Comparison of ENCODE assay signal across 12 cellular contexts in the genomic region with DNA sequence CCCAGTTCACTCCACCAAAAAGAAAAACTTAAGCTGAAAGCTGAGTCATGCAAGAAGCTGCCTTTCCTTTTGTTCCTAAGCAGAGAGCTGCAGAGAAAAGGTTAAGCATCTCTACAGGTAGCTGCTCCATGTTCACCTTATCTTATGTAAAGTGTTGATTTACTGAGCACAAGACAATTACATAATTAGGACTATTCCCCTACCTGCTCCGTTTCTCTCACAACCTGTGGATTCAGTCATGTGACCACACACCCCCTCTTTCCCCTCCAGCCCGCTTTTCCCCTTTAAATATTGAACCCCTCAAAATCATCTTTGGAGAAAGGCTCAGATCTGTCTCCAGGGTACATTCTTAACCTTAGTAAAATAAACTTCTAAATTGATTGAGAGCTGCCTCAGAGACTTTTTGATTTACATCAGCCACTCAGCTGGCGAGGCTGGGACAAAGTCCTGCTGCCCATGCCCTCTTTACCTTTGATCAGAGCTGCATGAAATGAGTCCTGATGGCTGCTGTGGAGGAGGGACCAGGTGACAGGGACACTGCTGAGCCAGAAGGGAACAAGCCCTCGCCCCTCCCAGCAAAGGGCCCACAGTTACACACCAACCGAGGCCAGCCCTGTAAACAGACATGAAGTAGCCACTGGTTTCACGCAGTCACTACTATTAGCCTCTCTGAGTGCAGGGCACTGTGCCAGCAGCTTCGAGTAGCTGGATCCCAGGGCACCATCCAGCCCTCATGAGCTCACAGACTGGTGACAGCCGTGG. TPM values are rescaled to one million over a fixed set of nuclear protein-coding genes. Genes with fewer than 3 reads are reported as not detected.
DNase-seq lines count a peak whose midpoint lies in the region; ATAC-seq, FAIRE-seq and TF ChIP-seq lines count a peak whose summit lies in the region.
"Had no signal": no experiment of that assay in that cellular context is flagged by ENCODE, and none has a peak within 500 bp of the region (broad histone marks: within the 10 kb centered on the region; RNA-seq: fewer than 3 reads in every experiment).

No MANE protein-coding gene starts in this region.

- TF ChIP-seq CTCF in heart right ventricle (IDR thresholded peaks at IDR 0.05), result no peak
- TF ChIP-seq CTCF in HepG2 (CRISPR knock-in tag; IDR thresholded peaks at IDR 0.05), result no peak
- no peak for TF ChIP-seq CTCF in vagina (IDR thresholded peaks at IDR 0.05)

- no peaks in the 10 kb centered on the region for H3K79me2 ChIP-seq in HepG2 (ENCODE audit: insufficient read depth, low read length)

- no peak for TF ChIP-seq RAD21 in HepG2 (CRISPR knock-in tag; IDR thresholded peaks at IDR 0.05)

- no TSS peak for BruUV-seq in HepG2 (replicated peaks; lab: Mats Ljungman, UMichigan)

- no peaks in the 10 kb centered on the region for H3K4me1 ChIP-seq in heart right ventricle
- H3K4me1 ChIP-seq in NT2/D1 (ENCODE audit: insufficient read depth, insufficient read length), result peaks cover 13% of the 10 kb centered on the region
- peaks cover 14% of the 10 kb centered on the region for H3K4me1 ChIP-seq in HepG2 (ENCODE audit: insufficient read depth, low read length)
- H3K4me1 ChIP-seq in vagina, result no peaks in the 10 kb centered on the region

- H3K9ac ChIP-seq in NT2/D1 (ENCODE audit: insufficient read length, low read depth), result peak overlapping the region; percentile 27
- no peak overlapping the region for H3K9ac ChIP-seq in HepG2 (ENCODE audit: insufficient read depth, low read depth, low read length)

- in situ Hi-C loops in HepG2 (cut with HindIII; ENCODE audit: extremely low pct_ligation_motif_present, low pct_unique_long_range_greater_than_20kb), result no loop called here

- POLR2A ChIA-PET in HepG2 (lab: Yijun Ruan, JAX), result no interaction called here

- no peaks in the 10 kb centered on the region for H4K20me1 ChIP-seq in HepG2 (ENCODE audit: insufficient read depth, low read length)

- H3K36me3 ChIP-seq in heart right ventricle, result no peaks in the 10 kb centered on the region
- H3K36me3 ChIP-seq in NT2/D1 (ENCODE audit: insufficient read depth, insufficient read length, low read length), result no peaks in the 10 kb centered on the region
- no peaks in the 10 kb centered on the region for H3K36me3 ChIP-seq in HepG2 (replicated peaks in 1 of 2; ENCODE audit: control insufficient read depth in 1 of 2, insufficient read depth in 2 of 2, low read length in 2 of 2)
- no peaks in the 10 kb centered on the region for H3K36me3 ChIP-seq in vagina

- TF ChIP-seq EP300 in HepG2 (IDR thresholded peaks at IDR 0.05; ENCODE audit: low read depth in 2 of 2, low read length in 2 of 2), result no peak
- TF ChIP-seq EP300 in HepG2 (CRISPR knock-in tag; IDR thresholded peaks at IDR 0.05; ENCODE audit: borderline replicate concordance), result no peak

- TF ChIP-seq POLR2A in HepG2 (IDR thresholded peaks at IDR 0.05; ENCODE audit: insufficient read depth in 1 of 2, low read depth in 2 of 2, low read length in 2 of 2), result no peak
- TF ChIP-seq POLR2A in vagina (IDR thresholded peaks at IDR 0.05), result no peak

- H3K4me3 ChIP-seq in heart right ventricle (no peak overlapping the region), NT2/D1 (ENCODE audit: insufficient read length, low read depth) (no peak overlapping the region), HepG2 (replicated peaks in 1 of 3; ENCODE audit: insufficient read depth in 1 of 3, low read depth in 2 of 3, low read length in 3 of 3) (no peak overlapping the region), vagina (no peak overlapping the region)

- H2AFZ ChIP-seq in HepG2 (ENCODE audit: low read length), result no peak overlapping the region

- H3K9me3 ChIP-seq in heart right ventricle (no peaks in the 10 kb centered on the region), NT2/D1 (ENCODE audit: insufficient read depth, low read length) (no peaks in the 10 kb centered on the region; the same call in 1 of the 2 replicates), HepG2 (ENCODE audit: low read length) (no peaks in the 10 kb centered on the region), vagina (no peaks in the 10 kb centered on the region)

- FAIRE-seq in HepG2 (lab: Jason Lieb, UNC), result no peak
- FAIRE-seq: endometrium had no signal

- H3K27me3 ChIP-seq in heart right ventricle, result peaks cover 0 to 46% (median 15%) of the 10 kb centered on the region in 7 donors
- no peaks in the 10 kb centered on the region for H3K27me3 ChIP-seq in NT2/D1 (ENCODE audit: insufficient read depth, insufficient read length)
- peaks cover 0 to 9% of the 10 kb centered on the region in 2 experiments; a peak in 2 of 5 replicates for H3K27me3 ChIP-seq in HepG2 (ENCODE audit: control insufficient read depth in 1 of 2, insufficient read depth in 2 of 2, low read length in 2 of 2)
- H3K27me3 ChIP-seq in vagina, result no peaks in the 10 kb centered on the region

- peak overlapping the region; percentile 7; the same call in 1 of the 2 replicates for H3K4me2 ChIP-seq in HepG2 (ENCODE audit: low read depth, low read length)

- DNase-seq in heart right ventricle, result peak; percentile 23 to 38
- DNase-seq in left cardiac atrium, result no peak
- DNase-seq in NT2/D1 (ENCODE audit: low read depth, low spot score), result no peak
- no peak for DNase-seq in HepG2 (ENCODE audit: low spot score)
- DNase-seq in HT-29 (ENCODE audit: low spot score), result no peak
- DNase-seq in NCI-H446 (lab: John Stamatoyannopoulos, UW), result no peak
- no peak for DNase-seq in vagina (ENCODE audit: extremely low spot score in 2 of 2)
- no peak for DNase-seq in D341Med (ENCODE audit: low spot score)
- DNase-seq: activated CD4-positive, alpha-beta T cell treated with anti-CD3 and anti-CD28 coated beads, Interleukin-2, amount 10 ng/mL, durations not matched to agents 7 days and 5 days; glutamatergic neuron; NCI-H1436 had no signal

- WGBS in heart right ventricle, 2 donors, result 51 to 56% methylated on average over 8 of the region's 8 CpGs
- WGBS in HepG2 (ENCODE audit: low lambda C conversion rate), result 0% methylated on average over 8 of the region's 8 CpGs

- peak in 3 of 8 donors; percentile 39 to 63 (median 51) for ATAC-seq in heart right ventricle
- no peak for ATAC-seq in left cardiac atrium
- ATAC-seq in HepG2, result peak; percentile 79

- H3K27ac ChIP-seq in heart right ventricle (no peak overlapping the region), HepG2 (ENCODE audit: extremely low read length, insufficient read depth, low read length) (no peak overlapping the region), vagina (no peak overlapping the region)

- intact Hi-C loops in heart right ventricle (cut with DNase I) (loop anchor here in 1 of 10 donors (1.0 kb wide), 1 partner anchor 8 kb away; no protein-coding TSS in a partner anchor), left cardiac atrium (cut with DNase I) (no loop called here), HepG2 (cut with micrococcal nuclease; ENCODE audit: unreplicated experiment) (no loop called here), vagina (cut with DNase I) (no loop called here)

- CTCF ChIA-PET in HepG2 (lab: Yijun Ruan, JAX; ENCODE audit: low intra/inter-chr PET ratio, low total read pairs), result no interaction called here

TF ChIP-seq in HepG2, 621 proteins besides CTCF, POLR2A, EP300 and RAD21:
- TF ChIP-seq, protein P1, sequence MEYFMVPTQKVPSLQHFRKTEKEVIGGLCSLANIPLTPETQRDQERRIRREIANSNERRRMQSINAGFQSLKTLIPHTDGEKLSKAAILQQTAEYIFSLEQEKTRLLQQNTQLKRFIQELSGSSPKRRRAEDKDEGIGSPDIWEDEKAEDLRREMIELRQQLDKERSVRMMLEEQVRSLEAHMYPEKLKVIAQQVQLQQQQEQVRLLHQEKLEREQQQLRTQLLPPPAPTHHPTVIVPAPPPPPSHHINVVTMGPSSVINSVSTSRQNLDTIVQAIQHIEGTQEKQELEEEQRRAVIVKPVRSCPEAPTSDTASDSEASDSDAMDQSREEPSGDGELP (IDR thresholded peaks at IDR 0.05; ENCODE audit: borderline replicate concordance, low read depth), result peak; percentile 25; the same call in 1 of the 2 replicates
- TF ChIP-seq, protein P2, sequence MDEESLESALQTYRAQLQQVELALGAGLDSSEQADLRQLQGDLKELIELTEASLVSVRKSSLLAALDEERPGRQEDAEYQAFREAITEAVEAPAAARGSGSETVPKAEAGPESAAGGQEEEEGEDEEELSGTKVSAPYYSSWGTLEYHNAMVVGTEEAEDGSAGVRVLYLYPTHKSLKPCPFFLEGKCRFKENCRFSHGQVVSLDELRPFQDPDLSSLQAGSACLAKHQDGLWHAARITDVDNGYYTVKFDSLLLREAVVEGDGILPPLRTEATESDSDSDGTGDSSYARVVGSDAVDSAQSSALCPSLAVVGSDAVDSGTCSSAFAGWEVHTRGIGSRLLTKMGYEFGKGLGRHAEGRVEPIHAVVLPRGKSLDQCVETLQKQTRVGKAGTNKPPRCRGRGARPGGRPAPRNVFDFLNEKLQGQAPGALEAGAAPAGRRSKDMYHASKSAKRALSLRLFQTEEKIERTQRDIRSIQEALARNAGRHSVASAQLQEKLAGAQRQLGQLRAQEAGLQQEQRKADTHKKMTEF (CRISPR knock-in tag; IDR thresholded peaks at IDR 0.05), result no peak

RNA-seq across cellular contexts. Expression of a gene that starts 53.9 kb away (rescaled TPM):
- total RNA-seq in heart right ventricle (under 1 TPM in 1 of 10 donors, not detected in 9; 0.05 TPM), left cardiac atrium (under 1 TPM; 0.03 TPM), HepG2 (2016; rRNA removed; fragmentation: Illumina TruSeq; extraction: Trizol) (not detected in 2 replicates), vagina (0.49 TPM)
- polyA plus RNA-seq in heart right ventricle (not detected), HepG2 (2011; rRNA removed) (not detected in 2 replicates)
- total RNA-seq in HepG2 (2016; cell fraction: cytosol; rRNA removed; fragmentation: Illumina TruSeq; extraction: Trizol; ENCODE audit: low read depth), result not detected in 2 replicates
- total RNA-seq in HepG2 (2016; cell fraction: insoluble cytoplasmic fraction; rRNA removed; fragmentation: Illumina TruSeq; extraction: Trizol), result not detected in 2 replicates
- total RNA-seq in HepG2 (2016; cell fraction: membrane; rRNA removed; fragmentation: Illumina TruSeq; extraction: Trizol), result not detected in 2 replicates
- total RNA-seq in HepG2 (2016; cell fraction: nucleus; rRNA removed; fragmentation: Illumina TruSeq; extraction: Trizol), result not detected in 2 replicates
- polyA plus RNA-seq in HepG2 (2011; cell fraction: cytosol; rRNA removed), result under 0.01 TPM in 1 of 2 replicates, not detected in the other
- polyA plus RNA-seq in HepG2 (2011; cell fraction: nucleus; rRNA removed), result not detected in 2 replicates
- not detected in 2 replicates for polyA plus RNA-seq in HepG2 (2012)
- not detected in 2 replicates for polyA plus RNA-seq in HepG2 (2016; cell fraction: cytosol; fragmentation: Illumina TruSeq; extraction: Trizol; ENCODE audit: low read depth)
- not detected in 2 replicates for polyA plus RNA-seq in HepG2 (2016; cell fraction: insoluble cytoplasmic fraction; fragmentation: Illumina TruSeq; extraction: Trizol; ENCODE audit: low read depth)
- polyA plus RNA-seq in HepG2 (2016; cell fraction: membrane; fragmentation: Illumina TruSeq; extraction: Trizol; ENCODE audit: low read depth), result not detected in 2 replicates
- polyA plus RNA-seq in HepG2 (2016; cell fraction: nucleus; fragmentation: Illumina TruSeq; extraction: Trizol; ENCODE audit: insufficient read depth, low read depth), result not detected in 2 replicates
- 0.02 TPM in 1 of 2 replicates, not detected in the other for polyA minus RNA-seq in HepG2 (2011; rRNA and poly(A)+ RNA removed; ENCODE audit: low replicate concordance)
- not detected in 2 replicates for polyA minus RNA-seq in HepG2 (2011; cell fraction: cytosol; rRNA and poly(A)+ RNA removed)
- not detected in 2 replicates for polyA minus RNA-seq in HepG2 (2011; cell fraction: nucleus; rRNA and poly(A)+ RNA removed)
- not detected in 2 replicates for total RNA-seq in HT-29 (2014; rRNA removed; shearing (Covaris generic))

Comparison
In these comparisons a context has a peak if more than half of its experiments do, and no peak if none do; other contexts are left out.
1. DNase-seq: peak in heart right ventricle (2 of 2); none in left cardiac atrium (single experiment), NT2/D1 (single experiment), HepG2 (single experiment), HT-29 (single experiment), NCI-H446 (0 of 2), vagina (0 of 2) and D341Med (single experiment).